8 cellular contexts compared by ENCODE assay signal in genomic region chr10:13784067-13784466, GRCh38.
DNase-seq lines count a peak whose midpoint lies in the region; ATAC-seq and TF ChIP-seq lines count a peak whose summit lies in the region.

No MANE protein-coding gene starts in this region.

- no peaks in the 10 kb centered on the region for H3K36me3 ChIP-seq in mammary epithelial cell (ENCODE audit: insufficient read depth, low read length)

- no peaks in the 10 kb centered on the region for H3K27me3 ChIP-seq in mammary epithelial cell (ENCODE audit: insufficient read depth, low read length)

- BruUV-seq in mammary epithelial cell (replicated peaks; lab: Mats Ljungman, UMichigan) = no TSS peak

- intact Hi-C loops in mammary epithelial cell (cut with micrococcal nuclease) = loop anchor here (10.0 kb wide), 1 partner anchor 211 kb away; no protein-coding TSS in a partner anchor

- H3K4me1 ChIP-seq in mammary epithelial cell (ENCODE audit: insufficient read depth, low read length) = peaks cover 17% of the 10 kb centered on the region

- CTCF ChIA-PET in mammary epithelial cell (lab: Charles Lee; ENCODE audit: low non-redundant PET) = no interaction called here

- peak; percentile 15 for DNase-seq in activated naive CD4-positive, alpha-beta T cell treated with Interleukin-2 at 50 U/mL for 16 hours
- no peak for DNase-seq in activated naive CD4-positive, alpha-beta T cell (lab: John Stamatoyannopoulos, UW)
- DNase-seq in LNCaP clone FGC (ENCODE audit: low read depth) (no peak), mammary epithelial cell (no peak), retinal pigment epithelial cell (ENCODE audit: low read depth) (no peak), activated gamma-delta T cell treated with Interleukin-2 at 50 U/mL for 16 hours (no peak)

- no peak overlapping the region for H2AFZ ChIP-seq in mammary epithelial cell (ENCODE audit: low read depth, low read length)

- H3K79me2 ChIP-seq in mammary epithelial cell (ENCODE audit: insufficient read depth, low read length) = no peaks in the 10 kb centered on the region

- dilution Hi-C loops in mammary epithelial cell (cut with HindIII; ENCODE audit: low sequenced_read_pairs) = no loop called here

- H3K9ac ChIP-seq in mammary epithelial cell (ENCODE audit: insufficient read depth, low read length) = no peak overlapping the region

- H4K20me1 ChIP-seq in mammary epithelial cell (ENCODE audit: insufficient read depth, low read length) = no peaks in the 10 kb centered on the region

- in situ Hi-C loops in mammary epithelial cell (cut with MboI; ENCODE audit: low sequenced_read_pairs in 2 of 2) = loop anchor here (25.0 kb wide), 2 partner anchors 703 to 1028 kb away; no protein-coding TSS in a partner anchor

- TF ChIP-seq CTCF in LNCaP clone FGC (IDR thresholded peaks at IDR 0.05; ENCODE audit: control insufficient read depth, extremely low read depth, insufficient read depth) = peak; percentile 29; the same call in 1 of the 2 replicates
- peak; percentile 25 to 51 for TF ChIP-seq CTCF in mammary epithelial cell (conservative IDR thresholded peaks at IDR 0.05 in 1 of 2, IDR thresholded peaks at IDR 0.05 in 1 of 2; ENCODE audit: extremely low read depth in 1 of 2, insufficient read depth in 1 of 2, low read depth in 1 of 2, low read length in 2 of 2)
- TF ChIP-seq CTCF in retinal pigment epithelial cell (conservative IDR thresholded peaks at IDR 0.05; ENCODE audit: low read depth, low read length) = peak; percentile 42

- H3K4me3 ChIP-seq in LNCaP clone FGC (ENCODE audit: low read depth, low read length) (no peak overlapping the region), mammary epithelial cell (replicated peaks in 1 of 3; ENCODE audit: insufficient read depth in 1 of 3, low read depth in 2 of 3, low read length in 3 of 3) (no peak overlapping the region), retinal pigment epithelial cell (ENCODE audit: low read length) (no peak overlapping the region)

- WGBS in mammary epithelial cell (ENCODE audit: low coverage, missing lambda C conversion rate) = 100% methylated on average over 2 of the region's 2 CpGs

- no peak overlapping the region for H3K27ac ChIP-seq in mammary epithelial cell (ENCODE audit: insufficient read depth, low read depth, low read length)

- no peaks in the 10 kb centered on the region for H3K9me3 ChIP-seq in mammary epithelial cell (replicated peaks; ENCODE audit: insufficient read depth, low read length)

- H3K4me2 ChIP-seq in mammary epithelial cell (ENCODE audit: insufficient read depth, low read depth, low read length) = no peak overlapping the region

- ATAC-seq in HG03045 (IDR thresholded peaks at IDR 0.05; ENCODE audit: unreplicated experiment) = no peak
- no peak for ATAC-seq in HG02852 (IDR thresholded peaks at IDR 0.05; ENCODE audit: unreplicated experiment)
